1 cellular context compared by ENCODE assay signal in the genomic region with DNA sequence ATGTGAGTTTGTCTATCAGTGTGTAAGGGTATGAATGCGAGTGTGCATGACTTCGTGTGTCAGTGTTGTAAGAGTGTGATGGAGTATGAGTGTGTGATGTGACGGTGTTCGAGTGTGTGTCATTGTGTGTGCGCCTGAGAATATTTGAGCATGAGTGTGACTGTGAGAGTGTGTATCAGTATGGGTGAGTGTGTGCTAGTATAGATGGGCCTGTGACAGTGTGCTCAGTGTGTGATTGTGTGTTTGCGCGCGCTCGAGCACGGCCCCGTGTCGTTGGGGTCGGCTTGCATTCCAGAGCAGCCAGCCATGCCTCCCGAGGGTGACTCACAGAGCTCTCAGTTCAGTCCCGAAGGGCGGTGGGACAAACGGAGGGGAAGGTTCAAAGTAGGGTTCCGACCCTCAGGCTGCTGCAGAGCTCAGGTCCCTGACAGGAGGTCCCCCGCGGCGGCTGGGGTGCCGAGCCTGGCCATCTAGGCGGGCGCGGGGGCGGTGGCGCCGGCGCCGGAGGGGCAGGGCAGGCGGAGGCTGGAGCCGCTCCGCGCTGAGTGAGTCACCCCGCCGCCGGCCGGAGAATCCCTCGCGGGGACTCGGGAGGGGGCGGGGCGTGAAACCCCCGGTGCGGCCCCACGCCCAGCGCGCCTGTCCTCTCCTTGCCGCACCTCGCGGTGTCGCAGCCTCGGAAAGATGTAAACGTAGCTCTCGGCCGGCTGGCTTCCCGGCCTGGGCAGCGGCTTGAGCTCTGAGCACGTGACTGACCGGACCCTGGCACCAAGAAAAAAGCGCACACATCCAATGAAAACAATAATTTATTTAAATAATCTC.
TF ChIP-seq lines count a peak whose summit lies in the region.

No MANE protein-coding gene starts in this region.

TF ChIP-seq in K562, 482 proteins besides CTCF, POLR2A, EP300 and RAD21 (continued from another document and continues in another):
- TF ChIP-seq, protein P1, sequence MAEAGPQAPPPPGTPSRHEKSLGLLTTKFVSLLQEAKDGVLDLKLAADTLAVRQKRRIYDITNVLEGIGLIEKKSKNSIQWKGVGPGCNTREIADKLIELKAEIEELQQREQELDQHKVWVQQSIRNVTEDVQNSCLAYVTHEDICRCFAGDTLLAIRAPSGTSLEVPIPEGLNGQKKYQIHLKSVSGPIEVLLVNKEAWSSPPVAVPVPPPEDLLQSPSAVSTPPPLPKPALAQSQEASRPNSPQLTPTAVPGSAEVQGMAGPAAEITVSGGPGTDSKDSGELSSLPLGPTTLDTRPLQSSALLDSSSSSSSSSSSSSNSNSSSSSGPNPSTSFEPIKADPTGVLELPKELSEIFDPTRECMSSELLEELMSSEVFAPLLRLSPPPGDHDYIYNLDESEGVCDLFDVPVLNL (CRISPR knock-in tag; IDR thresholded peaks at IDR 0.05; ENCODE audit: low read depth) = 0 out of 2 replicates have a peak, but pooled peaks have one; percentile 17
- TF ChIP-seq, protein P2, sequence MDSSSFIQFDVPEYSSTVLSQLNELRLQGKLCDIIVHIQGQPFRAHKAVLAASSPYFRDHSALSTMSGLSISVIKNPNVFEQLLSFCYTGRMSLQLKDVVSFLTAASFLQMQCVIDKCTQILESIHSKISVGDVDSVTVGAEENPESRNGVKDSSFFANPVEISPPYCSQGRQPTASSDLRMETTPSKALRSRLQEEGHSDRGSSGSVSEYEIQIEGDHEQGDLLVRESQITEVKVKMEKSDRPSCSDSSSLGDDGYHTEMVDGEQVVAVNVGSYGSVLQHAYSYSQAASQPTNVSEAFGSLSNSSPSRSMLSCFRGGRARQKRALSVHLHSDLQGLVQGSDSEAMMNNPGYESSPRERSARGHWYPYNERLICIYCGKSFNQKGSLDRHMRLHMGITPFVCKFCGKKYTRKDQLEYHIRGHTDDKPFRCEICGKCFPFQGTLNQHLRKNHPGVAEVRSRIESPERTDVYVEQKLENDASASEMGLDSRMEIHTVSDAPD (CRISPR knock-in tag; IDR thresholded peaks at IDR 0.05) = no peak
- TF ChIP-seq SRSF3 (IDR thresholded peaks at IDR 0.05; ENCODE audit: insufficient read depth, low read length) (no peak), ZNF766 (CRISPR knock-in tag; conservative IDR thresholded peaks at IDR 0.05) (no peak), TAF9B (IDR thresholded peaks at IDR 0.05; ENCODE audit: partially characterized antibody) (no peak), HCFC1 (IDR thresholded peaks at IDR 0.05; ENCODE audit: low read depth, low read length) (no peak), ZNF644 (tag; IDR thresholded peaks at IDR 0.05; ENCODE audit: low read depth) (peak; percentile 52; the same call in 1 of the 2 replicates), KAT7 (CRISPR knock-in tag; IDR thresholded peaks at IDR 0.05; ENCODE audit: borderline replicate concordance) (0 out of 2 replicates have a peak, but pooled peaks have one; percentile 51), ASH1L (IDR thresholded peaks at IDR 0.05; ENCODE audit: borderline replicate concordance, low read depth, partially characterized antibody) (peak; percentile 36), POLR2B (IDR thresholded peaks at IDR 0.05; ENCODE audit: low read depth, partially characterized antibody) (peak; percentile 62), TRIM28 (IDR thresholded peaks at IDR 0.05) (peak; percentile 51), SIN3B (IDR thresholded peaks at IDR 0.05; ENCODE audit: low read depth) (no peak), NFIC (IDR thresholded peaks at IDR 0.05) (no peak; the same call in 1 of the 2 replicates), SRSF9 (IDR thresholded peaks at IDR 0.05; ENCODE audit: borderline replicate concordance, low read depth, low read length) (no peak), L3MBTL2 (IDR thresholded peaks at IDR 0.05) (peak; percentile 95), NCOA4 (IDR thresholded peaks at IDR 0.05; ENCODE audit: partially characterized antibody) (peak; percentile 36), SOX6 (IDR thresholded peaks at IDR 0.05) (peak; percentile 74), ZNF408 (CRISPR knock-in tag; IDR thresholded peaks at IDR 0.05; ENCODE audit: low read depth) (no peak), ZBTB2 (IDR thresholded peaks at IDR 0.05) (peak; percentile 76), THRB (CRISPR knock-in tag; conservative IDR thresholded peaks at IDR 0.05) (peak; percentile 92), BRD4 (IDR thresholded peaks at IDR 0.05) (no peak), EZH2 (IDR thresholded peaks at IDR 0.05; ENCODE audit: borderline replicate concordance, low read depth, low read length) (no peak), ZNF512 (tag; IDR thresholded peaks at IDR 0.05) (no peak), CBFA2T2 (conservative IDR thresholded peaks at IDR 0.05) (peak; percentile 60), CBX2 (IDR thresholded peaks at IDR 0.05; ENCODE audit: insufficient read depth, low read length, poor library complexity, severe bottlenecking) (no peak), PHF8 (IDR thresholded peaks at IDR 0.05; ENCODE audit: borderline replicate concordance, low read length) (peak; percentile 63; the same call in 1 of the 2 replicates), ZNF75A (CRISPR knock-in tag; IDR thresholded peaks at IDR 0.05) (no peak), PML (IDR thresholded peaks at IDR 0.05; ENCODE audit: low read length) (0 out of 2 replicates have a peak, but pooled peaks have one; percentile 4), E2F3 (CRISPR knock-in tag; IDR thresholded peaks at IDR 0.05) (peak; percentile 63; the same call in 1 of the 2 replicates), TCF3 (CRISPR knock-in tag; IDR thresholded peaks at IDR 0.05) (peak; percentile 40; the same call in 1 of the 2 replicates), ZNF79 (CRISPR knock-in tag; IDR thresholded peaks at IDR 0.05; ENCODE audit: low read depth) (no peak), SMC3 (conservative IDR thresholded peaks at IDR 0.05; ENCODE audit: insufficient read depth, low read depth, low read length) (no peak), RFX5 (IDR thresholded peaks at IDR 0.05; ENCODE audit: low read depth, low read length) (no peak), GATAD2B (IDR thresholded peaks at IDR 0.05; ENCODE audit: borderline replicate concordance) (peak; percentile 98)
- TF ChIP-seq, protein P3, sequence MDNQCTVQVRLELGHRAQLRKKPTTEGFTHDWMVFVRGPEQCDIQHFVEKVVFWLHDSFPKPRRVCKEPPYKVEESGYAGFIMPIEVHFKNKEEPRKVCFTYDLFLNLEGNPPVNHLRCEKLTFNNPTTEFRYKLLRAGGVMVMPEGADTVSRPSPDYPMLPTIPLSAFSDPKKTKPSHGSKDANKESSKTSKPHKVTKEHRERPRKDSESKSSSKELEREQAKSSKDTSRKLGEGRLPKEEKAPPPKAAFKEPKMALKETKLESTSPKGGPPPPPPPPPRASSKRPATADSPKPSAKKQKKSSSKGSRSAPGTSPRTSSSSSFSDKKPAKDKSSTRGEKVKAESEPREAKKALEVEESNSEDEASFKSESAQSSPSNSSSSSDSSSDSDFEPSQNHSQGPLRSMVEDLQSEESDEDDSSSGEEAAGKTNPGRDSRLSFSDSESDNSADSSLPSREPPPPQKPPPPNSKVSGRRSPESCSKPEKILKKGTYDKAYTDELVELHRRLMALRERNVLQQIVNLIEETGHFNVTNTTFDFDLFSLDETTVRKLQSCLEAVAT (IDR thresholded peaks at IDR 0.05) = peak; percentile 88
- TF ChIP-seq, protein P4, sequence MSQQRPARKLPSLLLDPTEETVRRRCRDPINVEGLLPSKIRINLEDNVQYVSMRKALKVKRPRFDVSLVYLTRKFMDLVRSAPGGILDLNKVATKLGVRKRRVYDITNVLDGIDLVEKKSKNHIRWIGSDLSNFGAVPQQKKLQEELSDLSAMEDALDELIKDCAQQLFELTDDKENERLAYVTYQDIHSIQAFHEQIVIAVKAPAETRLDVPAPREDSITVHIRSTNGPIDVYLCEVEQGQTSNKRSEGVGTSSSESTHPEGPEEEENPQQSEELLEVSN (IDR thresholded peaks at IDR 0.05; ENCODE audit: borderline replicate concordance in 1 of 2, extremely low read depth in 1 of 2, insufficient read depth in 1 of 2, insufficient read length in 1 of 2, low read depth in 1 of 2, low read length in 1 of 2, poor library complexity in 1 of 2, severe bottlenecking in 1 of 2) = peak; percentile 73 to 85
- TF ChIP-seq, protein P5, sequence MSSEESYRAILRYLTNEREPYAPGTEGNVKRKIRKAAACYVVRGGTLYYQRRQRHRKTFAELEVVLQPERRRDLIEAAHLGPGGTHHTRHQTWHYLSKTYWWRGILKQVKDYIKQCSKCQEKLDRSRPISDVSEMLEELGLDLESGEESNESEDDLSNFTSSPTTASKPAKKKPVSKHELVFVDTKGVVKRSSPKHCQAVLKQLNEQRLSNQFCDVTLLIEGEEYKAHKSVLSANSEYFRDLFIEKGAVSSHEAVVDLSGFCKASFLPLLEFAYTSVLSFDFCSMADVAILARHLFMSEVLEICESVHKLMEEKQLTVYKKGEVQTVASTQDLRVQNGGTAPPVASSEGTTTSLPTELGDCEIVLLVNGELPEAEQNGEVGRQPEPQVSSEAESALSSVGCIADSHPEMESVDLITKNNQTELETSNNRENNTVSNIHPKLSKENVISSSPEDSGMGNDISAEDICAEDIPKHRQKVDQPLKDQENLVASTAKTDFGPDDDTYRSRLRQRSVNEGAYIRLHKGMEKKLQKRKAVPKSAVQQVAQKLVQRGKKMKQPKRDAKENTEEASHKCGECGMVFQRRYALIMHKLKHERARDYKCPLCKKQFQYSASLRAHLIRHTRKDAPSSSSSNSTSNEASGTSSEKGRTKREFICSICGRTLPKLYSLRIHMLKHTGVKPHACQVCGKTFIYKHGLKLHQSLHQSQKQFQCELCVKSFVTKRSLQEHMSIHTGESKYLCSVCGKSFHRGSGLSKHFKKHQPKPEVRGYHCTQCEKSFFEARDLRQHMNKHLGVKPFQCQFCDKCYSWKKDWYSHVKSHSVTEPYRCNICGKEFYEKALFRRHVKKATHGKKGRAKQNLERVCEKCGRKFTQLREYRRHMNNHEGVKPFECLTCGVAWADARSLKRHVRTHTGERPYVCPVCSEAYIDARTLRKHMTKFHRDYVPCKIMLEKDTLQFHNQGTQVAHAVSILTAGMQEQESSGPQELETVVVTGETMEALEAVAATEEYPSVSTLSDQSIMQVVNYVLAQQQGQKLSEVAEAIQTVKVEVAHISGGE (CRISPR knock-in tag; IDR thresholded peaks at IDR 0.05) = peak in 1 of 3 experiments; percentile 67; a peak in 2 of 6 replicates
- TF ChIP-seq, protein P6, sequence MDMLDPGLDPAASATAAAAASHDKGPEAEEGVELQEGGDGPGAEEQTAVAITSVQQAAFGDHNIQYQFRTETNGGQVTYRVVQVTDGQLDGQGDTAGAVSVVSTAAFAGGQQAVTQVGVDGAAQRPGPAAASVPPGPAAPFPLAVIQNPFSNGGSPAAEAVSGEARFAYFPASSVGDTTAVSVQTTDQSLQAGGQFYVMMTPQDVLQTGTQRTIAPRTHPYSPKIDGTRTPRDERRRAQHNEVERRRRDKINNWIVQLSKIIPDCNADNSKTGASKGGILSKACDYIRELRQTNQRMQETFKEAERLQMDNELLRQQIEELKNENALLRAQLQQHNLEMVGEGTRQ (CRISPR knock-in tag; IDR thresholded peaks at IDR 0.05) = peak; percentile 90
- TF ChIP-seq, protein P7, sequence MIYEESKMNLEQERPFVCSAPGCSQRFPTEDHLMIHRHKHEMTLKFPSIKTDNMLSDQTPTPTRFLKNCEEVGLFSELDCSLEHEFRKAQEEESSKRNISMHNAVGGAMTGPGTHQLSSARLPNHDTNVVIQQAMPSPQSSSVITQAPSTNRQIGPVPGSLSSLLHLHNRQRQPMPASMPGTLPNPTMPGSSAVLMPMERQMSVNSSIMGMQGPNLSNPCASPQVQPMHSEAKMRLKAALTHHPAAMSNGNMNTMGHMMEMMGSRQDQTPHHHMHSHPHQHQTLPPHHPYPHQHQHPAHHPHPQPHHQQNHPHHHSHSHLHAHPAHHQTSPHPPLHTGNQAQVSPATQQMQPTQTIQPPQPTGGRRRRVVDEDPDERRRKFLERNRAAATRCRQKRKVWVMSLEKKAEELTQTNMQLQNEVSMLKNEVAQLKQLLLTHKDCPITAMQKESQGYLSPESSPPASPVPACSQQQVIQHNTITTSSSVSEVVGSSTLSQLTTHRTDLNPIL (CRISPR knock-in tag; IDR thresholded peaks at IDR 0.05) = no peak
